In genomic region chr14:52442602-52443001, GRCh38 we compare ENCODE assay signal across 2 cellular contexts.
TF ChIP-seq lines count a peak whose summit lies in the region.

No MANE protein-coding gene starts in this region.

TF ChIP-seq in SK-N-SH, 30 proteins besides CTCF, POLR2A, EP300 and RAD21 (continued from another document):
- no peak for TF ChIP-seq REST (IDR thresholded peaks at IDR 0.05; ENCODE audit: low read depth, low read length)
- no peak for TF ChIP-seq SIN3A (IDR thresholded peaks at IDR 0.05; ENCODE audit: borderline replicate concordance, low read depth, low read length)
- no peak for TF ChIP-seq GABPA (IDR thresholded peaks at IDR 0.05; ENCODE audit: low read depth)
- no peak for TF ChIP-seq JUND (IDR thresholded peaks at IDR 0.05)
- TF ChIP-seq EZH2phosphoT487 (IDR thresholded peaks at IDR 0.05; ENCODE audit: borderline replicate concordance, low read depth) = no peak
- no peak for TF ChIP-seq RXRA (IDR thresholded peaks at IDR 0.05; ENCODE audit: borderline replicate concordance, low read depth)
- no peak for TF ChIP-seq ZBTB33 (IDR thresholded peaks at IDR 0.05; ENCODE audit: borderline replicate concordance, low read depth)
- no peak for TF ChIP-seq RCOR1 (IDR thresholded peaks at IDR 0.05; ENCODE audit: low read length)
- no peak for TF ChIP-seq FOXM1 (IDR thresholded peaks at IDR 0.05; ENCODE audit: low read depth)
- no peak for TF ChIP-seq USF1 (IDR thresholded peaks at IDR 0.05; ENCODE audit: borderline replicate concordance, low read depth)
- no peak for TF ChIP-seq USF2 (IDR thresholded peaks at IDR 0.05; ENCODE audit: borderline replicate concordance, low read depth, low read length)
- TF ChIP-seq NRF1 (IDR thresholded peaks at IDR 0.05; ENCODE audit: low read depth, low read length) = no peak
- no peak for TF ChIP-seq SMC3 (IDR thresholded peaks at IDR 0.05; ENCODE audit: low read depth, low read length)

TF ChIP-seq in SK-N-SH treated with all-trans-retinoic acid at 6 μM for 48 hours, 23 proteins besides CTCF, POLR2A, EP300 and RAD21 (continued from another document):
- TF ChIP-seq ZNF8 (CRISPR knock-in tag; IDR thresholded peaks at IDR 0.05) = no peak
- no peak for TF ChIP-seq PPARA (CRISPR knock-in tag; IDR thresholded peaks at IDR 0.05; ENCODE audit: borderline replicate concordance)
- no peak for TF ChIP-seq OSR1 (CRISPR knock-in tag; IDR thresholded peaks at IDR 0.05)
- no peak for TF ChIP-seq CSDC2 (CRISPR knock-in tag; IDR thresholded peaks at IDR 0.05)
